In genomic region chr7:28554791-28555471, GRCh38 we compare ENCODE assay signal across 17 cellular contexts.
"Had no signal": no experiment of that assay in that cellular context is flagged by ENCODE, and none has a peak within 500 bp of the region (broad histone marks: within the 10 kb centered on the region; RNA-seq: fewer than 3 reads in every experiment).

No MANE protein-coding gene starts in this region.

- DNase-seq: activated B cell treated with CpG ODN at 0.5 μM for 24 hours; activated CD4-positive, alpha-beta T cell treated with anti-CD3 and anti-CD28 coated beads for 36 hours; activated CD4-positive, alpha-beta T cell treated with anti-CD3 and anti-CD28 coated beads, Interleukin-2, amount 50 U/mL, for 4 hours; activated CD8-positive, alpha-beta memory T cell treated with anti-CD3 and anti-CD28 coated beads, Interleukin-2, amount 50 U/mL, for 48 hours; activated naive CD4-positive, alpha-beta T cell treated with Interleukin-2 at 50 U/mL for 16 hours; activated naive CD8-positive, alpha-beta T cell treated with anti-CD3 and anti-CD28 coated beads for 36 hours; activated T-cell treated with anti-CD3 and anti-CD28 coated beads, Interleukin-2, amount 50 U/mL, for 4 hours; effector memory CD4-positive, alpha-beta T cell; hippocampal formation; left lung; naive thymus-derived CD8-positive, alpha-beta T cell; stimulated activated CD4-positive, alpha-beta T cell treated with anti-CD3 and anti-CD28 coated beads, Interleukin-4, amount 100 ng/mL, for 1 hour; stimulated activated naive CD8-positive, alpha-beta T cell treated with anti-CD3 and anti-CD28 coated beads, Interleukin-15, Interleukin-2, amounts not matched to agents 100 U/mL and 50 U/mL, for 24 hours; upper lobe of right lung had no signal

- H3K9ac ChIP-seq: neural progenitor cell had no signal

- H3K27me3 ChIP-seq: breast epithelium, left lung, neural progenitor cell, upper lobe of right lung had no signal

- H3K27ac ChIP-seq: breast epithelium, left lung, neural progenitor cell, upper lobe of right lung had no signal

- H3K4me3 ChIP-seq: breast epithelium, left lung, lung, neural progenitor cell, upper lobe of right lung had no signal

- H3K9me3 ChIP-seq: breast epithelium, left lung, upper lobe of right lung had no signal

- H3K4me1 ChIP-seq: breast epithelium, left lung, neural progenitor cell, upper lobe of right lung had no signal

- H2AFZ ChIP-seq: neural progenitor cell had no signal

- H3K36me3 ChIP-seq: breast epithelium, left lung, neural progenitor cell, upper lobe of right lung had no signal

- H3K4me2 ChIP-seq: neural progenitor cell had no signal

- ATAC-seq: activated CD4-positive, alpha-beta T cell treated with anti-CD3 and anti-CD28 coated beads for 36 hours; activated T-cell treated with anti-CD3 and anti-CD28 coated beads, Interleukin-2, amount 50 U/mL, for 4 hours; left lung; naive thymus-derived CD8-positive, alpha-beta T cell; stimulated activated naive CD8-positive, alpha-beta T cell treated with anti-CD3 and anti-CD28 coated beads, Interleukin-15, Interleukin-2, amounts not matched to agents 100 U/mL and 50 U/mL, for 24 hours; upper lobe of right lung had no signal
